In the genomic region with DNA sequence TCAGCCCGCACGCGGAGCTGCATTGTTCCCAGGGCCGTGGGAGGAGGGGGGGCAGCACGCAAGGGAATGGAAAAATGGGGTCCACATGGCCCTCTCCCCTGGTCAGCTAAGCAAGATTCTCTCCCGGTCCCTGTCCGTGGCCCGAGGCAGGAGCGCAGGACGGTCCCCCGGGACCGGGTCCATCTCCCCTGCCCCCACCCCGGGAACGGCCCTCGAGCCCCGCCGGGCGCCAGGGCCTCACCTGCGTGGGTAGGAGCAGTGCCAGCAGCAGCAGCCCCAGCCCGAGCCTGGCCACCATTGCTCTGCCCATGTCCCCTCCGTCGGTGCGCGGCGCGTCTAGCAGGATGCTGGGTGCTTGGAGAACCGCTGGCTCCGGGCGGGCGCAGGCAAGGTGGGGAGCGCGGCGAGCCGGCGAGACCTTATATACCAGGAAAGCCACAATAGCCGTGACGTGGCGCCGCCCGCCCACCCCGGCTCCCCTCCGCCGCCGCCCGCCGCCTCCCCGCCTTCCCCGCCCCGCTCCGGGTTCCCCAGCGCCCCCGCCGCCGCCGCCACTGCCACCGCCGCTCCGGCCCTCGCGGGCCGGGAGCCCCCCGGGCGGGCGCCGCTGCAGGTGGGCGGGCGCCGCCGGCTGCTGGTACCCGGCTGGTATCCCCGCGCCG, we compare ENCODE assay signal across 8 cellular contexts. TPM values are rescaled to one million over a fixed set of nuclear protein-coding genes. Genes with fewer than 3 reads are reported as not detected.
DNase-seq lines count a peak whose midpoint lies in the region; ATAC-seq and TF ChIP-seq lines count a peak whose summit lies in the region.

A gene with protein sequence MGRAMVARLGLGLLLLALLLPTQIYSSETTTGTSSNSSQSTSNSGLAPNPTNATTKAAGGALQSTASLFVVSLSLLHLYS (minus strand): TSS at position 393 of the 662 bp plus-strand sequence. CDS start 83 bp downstream, at position 310.

- peak; percentile 83 for TF ChIP-seq POLR2A in transverse colon (IDR thresholded peaks at IDR 0.05)

- H3K4me3 ChIP-seq in HUES6 (ENCODE audit: low read depth, low read length), result peak within 1 kb of the TSS; percentile 95
- H3K4me3 ChIP-seq in SK-N-MC, result peak within 1 kb of the TSS; percentile 81
- H3K4me3 ChIP-seq in dorsolateral prefrontal cortex, result peak within 1 kb of the TSS in 58 of 59 donors; percentile 14 to 69 (median 50)
- peak within 1 kb of the TSS; percentile 48 to 97 (median 81) for H3K4me3 ChIP-seq in transverse colon

- in situ Hi-C loops in transverse colon (cut with MboI; ENCODE audit: low pct_ligation_motif_present in 1 of 4, low pct_unique_long_range_greater_than_20kb in 1 of 4, low sequenced_read_pairs in 3 of 4), result loop anchor here in 2 of 4 donors (10.0 kb wide), 1 partner anchor 370 kb away; no protein-coding TSS in a partner anchor

- peak within 1 kb of the TSS; percentile 99 for H3K9ac ChIP-seq in HUES6 (ENCODE audit: low read length)
- H3K9ac ChIP-seq in SK-N-MC (ENCODE audit: insufficient read length), result no peak within 1 kb of the TSS

- peak; percentile 23 for DNase-seq in AG20443 (ENCODE audit: low spot score)
- no peak for DNase-seq in SK-N-MC (ENCODE audit: low read depth, low spot score)
- no peak for DNase-seq in dorsolateral prefrontal cortex
- DNase-seq in mucosa of gallbladder (ENCODE audit: low spot score), result peak; percentile 69
- peak; percentile 83 for DNase-seq in transverse colon

- ATAC-seq in GM19025 (IDR thresholded peaks at IDR 0.05; ENCODE audit: low read depth, unreplicated experiment) (peak; percentile 17), GM18870 (IDR thresholded peaks at IDR 0.05; ENCODE audit: unreplicated experiment) (no peak)

- H3K36me3 ChIP-seq in HUES6 (ENCODE audit: control insufficient read depth, insufficient read depth, low read length) (peaks cover 37% of the 10 kb centered on the region), SK-N-MC (ENCODE audit: insufficient read depth, low read length) (no peaks in the 10 kb centered on the region), transverse colon (peaks cover 0 to 2% (median 0%) of the 10 kb centered on the region in 4 donors)

- H3K9me3 ChIP-seq in HUES6 (ENCODE audit: control insufficient read depth, insufficient read depth, low read depth, low read length), result no peaks in the 10 kb centered on the region
- no peaks in the 10 kb centered on the region for H3K9me3 ChIP-seq in SK-N-MC (ENCODE audit: low read depth, low read length)
- no peaks in the 10 kb centered on the region for H3K9me3 ChIP-seq in transverse colon

- H3K27ac ChIP-seq in HUES6 (ENCODE audit: low read depth, low read length) (peak within 1 kb of the TSS; percentile 97), SK-N-MC (no peak within 1 kb of the TSS), dorsolateral prefrontal cortex (no peak within 1 kb of the TSS), transverse colon (peak within 1 kb of the TSS; percentile 87 to 96 (median 94))

- TF ChIP-seq CTCF in dorsolateral prefrontal cortex (IDR thresholded peaks at IDR 0.05 in 54 of 56, conservative IDR thresholded peaks at IDR 0.05 in 2 of 56; ENCODE audit: low read depth in 1 of 56, partially characterized antibody in 56 of 56), result no peak
- TF ChIP-seq CTCF in transverse colon (IDR thresholded peaks at IDR 0.05), result no peak

- WGBS in transverse colon (ENCODE audit: low coverage in 1 of 2), 2 donors, result 1% methylated on average over 16 of the region's 73 CpGs; no CpG with 5 or more reads in 1 of the 2 donors

- peaks cover 12% of the 10 kb centered on the region for H3K4me1 ChIP-seq in HUES6 (ENCODE audit: control insufficient read depth, insufficient read depth, low read length)
- H3K4me1 ChIP-seq in transverse colon, result peaks cover 3 to 32% (median 21%) of the 10 kb centered on the region in 4 donors

- intact Hi-C loops in dorsolateral prefrontal cortex (cut with DNase I) (loop anchor here in 1 of 2 donors (10.0 kb wide), 1 partner anchor 530 kb away; no protein-coding TSS in a partner anchor), transverse colon (cut with DNase I; ENCODE audit: low total_unique reads) (loop anchor here (10.0 kb wide), 1 partner anchor 640 kb away; no protein-coding TSS in a partner anchor)

- H3K27me3 ChIP-seq in HUES6 (ENCODE audit: control insufficient read depth, insufficient read depth, low read length), result no peaks in the 10 kb centered on the region
- H3K27me3 ChIP-seq in dorsolateral prefrontal cortex, result peaks cover 7 to 81% (median 58%) of the 10 kb centered on the region in 45 donors
- H3K27me3 ChIP-seq in transverse colon, result peaks cover 57% of the 10 kb centered on the region

- no peak for TF ChIP-seq EP300 in transverse colon (IDR thresholded peaks at IDR 0.05; ENCODE audit: low read depth)

RNA-seq across cellular contexts. Expression of the gene that starts here (rescaled TPM):
- total RNA-seq in dorsolateral prefrontal cortex (10 to 100 TPM in 30 of 120 experiments, 1 to 10 TPM in 90; 1.4 to 17.5 (median 7.1) TPM), mucosa of gallbladder (2,531 TPM), transverse colon (1,000 to 10,000 TPM in 2 of 4 donors, 100 to 1,000 TPM in 2; 466 to 2,167 (median 1,255) TPM)

Comparison
In these comparisons a context has a peak if more than half of its experiments do, and no peak if none do; other contexts are left out.
1. RNA of the gene that starts here (total RNA-seq): 2,531 TPM in mucosa of gallbladder (single experiment) and 466 to 2,167 TPM in transverse colon; 1.4 to 17.5 TPM in dorsolateral prefrontal cortex; every median in the first group is over 10 times any median in the second.
2. DNase-seq: peak in AG20443 (single experiment), mucosa of gallbladder (single experiment) and transverse colon (single experiment); none in SK-N-MC (single experiment) and dorsolateral prefrontal cortex (0 of 10).
3. H3K27ac ChIP-seq: peak in HUES6 (single experiment) and transverse colon (4 of 4); none in SK-N-MC (single experiment) and dorsolateral prefrontal cortex (0 of 59).
4. Peak in every context shown above with its lines, with median percentiles within 50 percentile points of each other: H3K4me3 ChIP-seq.